ENCODE assay signal across 6 cellular contexts in genomic region chr20:1315804-1316203, GRCh38.
"Had no signal": no experiment of that assay in that cellular context is flagged by ENCODE, and none has a peak within 500 bp of the region (broad histone marks: within the 10 kb centered on the region; RNA-seq: fewer than 3 reads in every experiment).

No MANE protein-coding gene starts in this region.

- DNase-seq: IMR-90, KBM-7, KG1 had no signal

- FAIRE-seq: HTR-8/SVneo had no signal

- H3K27ac ChIP-seq: HL-60, KMS-11 had no signal

- H3K9ac ChIP-seq: KMS-11 had no signal

- H3K4me2 ChIP-seq: KMS-11 had no signal
